Comparison of ENCODE assay signal across 9 cellular contexts in the genomic region with DNA sequence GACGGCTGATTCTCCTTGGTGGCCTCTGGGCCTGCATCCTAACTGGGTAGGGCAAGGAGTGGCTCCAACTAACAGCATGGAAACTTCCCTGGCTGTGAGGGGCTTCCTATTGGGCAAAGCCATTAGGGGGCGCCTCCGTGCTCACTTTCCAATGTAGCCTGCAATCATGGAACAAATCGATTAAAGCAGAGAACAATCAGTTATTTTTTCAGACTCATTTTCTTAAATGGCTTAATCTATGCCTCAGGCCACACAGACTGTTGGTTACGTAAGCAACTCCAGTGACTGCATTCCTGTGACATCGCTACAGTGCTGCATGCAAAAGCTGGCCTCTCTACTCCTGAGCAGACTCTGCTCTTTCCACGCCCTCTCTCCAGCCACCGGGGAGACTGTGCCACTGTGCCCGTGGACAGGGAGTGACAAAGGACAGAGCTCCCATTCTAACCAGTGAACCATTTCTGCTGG.
DNase-seq lines count a peak whose midpoint lies in the region; TF ChIP-seq lines count a peak whose summit lies in the region.
"Had no signal": no experiment of that assay in that cellular context is flagged by ENCODE, and none has a peak within 500 bp of the region (broad histone marks: within the 10 kb centered on the region; RNA-seq: fewer than 3 reads in every experiment).

No MANE protein-coding gene starts in this region.

- no peak overlapping the region for H3K4me3 ChIP-seq in AG10803 (ENCODE audit: low read length)
- H3K4me3 ChIP-seq in H7 (ENCODE audit: insufficient read depth, low read depth, low read length) = no peak overlapping the region
- no peak overlapping the region for H3K4me3 ChIP-seq in astrocyte of the spinal cord (ENCODE audit: low read depth, low read length)

- TF ChIP-seq CTCF in AG10803 (conservative IDR thresholded peaks at IDR 0.05; ENCODE audit: low read length) (no peak; the same call in none of the 2 replicates), astrocyte of the spinal cord (IDR thresholded peaks at IDR 0.05; ENCODE audit: low read depth, low read length) (peak; percentile 18)

- DNase-seq in AG10803 (ENCODE audit: low read depth) (peak; percentile 50), H7 (peak; percentile 51), astrocyte of the spinal cord (ENCODE audit: low read depth, low spot score) (peak; percentile 5), islet precursor cell (peak; percentile 77), NOMO-1 treated with DMSO at 0.1 percent for 48 hours (lab: John Stamatoyannopoulos, UW; ENCODE audit: unreplicated experiment) (no peak), GOT3 (lab: John Stamatoyannopoulos, UW) (no peak), NCI-H128 (lab: John Stamatoyannopoulos, UW; ENCODE audit: unreplicated experiment) (no peak)
- DNase-seq in activated CD4-positive, CD25-positive, alpha-beta regulatory T cell (lab: John Stamatoyannopoulos, UW) = no peak
- DNase-seq: effector CD4-positive, alpha-beta T cell had no signal

- H3K36me3 ChIP-seq in H7 (replicated peaks; ENCODE audit: control insufficient read depth, insufficient read depth, low read length) = no peaks in the 10 kb centered on the region

- in situ Hi-C loops in astrocyte of the spinal cord (cut with HindIII; ENCODE audit: low sequenced_read_pairs) = no loop called here

- H3K27me3 ChIP-seq in H7 (ENCODE audit: control insufficient read depth, insufficient read depth, low read length) = no peaks in the 10 kb centered on the region

Comparison
In these comparisons a context has a peak if more than half of its experiments do, and no peak if none do; other contexts are left out.
1. DNase-seq: peak in AG10803 (single experiment), H7 (single experiment), astrocyte of the spinal cord (single experiment) and islet precursor cell (single experiment); none in NOMO-1 treated with DMSO at 0.1 percent for 48 hours (single experiment), GOT3 (single experiment), activated CD4-positive, CD25-positive, alpha-beta regulatory T cell (0 of 4) and NCI-H128 (single experiment).